21 cellular contexts compared by ENCODE assay signal in the genomic region with DNA sequence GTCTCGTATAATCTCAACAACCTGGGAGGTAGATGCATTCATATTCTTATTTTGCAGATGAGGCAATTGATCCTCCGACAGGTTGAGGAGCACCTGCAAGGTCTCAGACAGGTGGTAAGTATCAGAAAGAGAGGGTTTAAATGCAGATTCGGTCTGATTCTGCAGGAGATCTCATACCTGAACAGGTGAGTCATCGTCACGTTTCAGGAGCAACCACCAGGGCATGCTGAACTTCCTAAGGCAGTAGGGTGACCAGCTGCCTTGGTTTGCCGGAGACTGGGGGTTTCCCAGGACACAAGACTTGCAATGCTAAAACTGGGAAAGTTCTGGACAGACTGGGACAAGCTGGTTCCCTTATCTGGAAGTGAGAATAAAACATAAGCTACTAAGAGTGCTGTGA.
"Had no signal": no experiment of that assay in that cellular context is flagged by ENCODE, and none has a peak within 500 bp of the region (broad histone marks: within the 10 kb centered on the region; RNA-seq: fewer than 3 reads in every experiment).

No MANE protein-coding gene starts in this region.

- H3K4me1 Mint-ChIP-seq: activated CD4-positive, alpha-beta T cell treated with anti-CD3 and anti-CD28 coated beads for 36 hours; activated naive CD8-positive, alpha-beta T cell treated with anti-CD3 and anti-CD28 coated beads for 36 hours; naive thymus-derived CD8-positive, alpha-beta T cell; stimulated activated memory B cell treated with anti-CD40 and anti-IgM and Interleukin-4, amounts not matched to agents 10 μg/mL and 1 μg/mL and 100 μg/mL, for 72 hours; T-cell had no signal

- H3K4me1 ChIP-seq: esophagus muscularis mucosa, psoas muscle, right lobe of liver, spleen had no signal

- H3K4me3 Mint-ChIP-seq: activated CD4-positive, alpha-beta T cell treated with anti-CD3 and anti-CD28 coated beads for 36 hours; activated CD8-positive, alpha-beta T cell treated with anti-CD3 and anti-CD28 coated beads for 36 hours; activated naive CD8-positive, alpha-beta T cell treated with anti-CD3 and anti-CD28 coated beads for 36 hours; activated T-cell treated with anti-CD3 and anti-CD28 coated beads, Interleukin-2, amount 50 U/mL, for 72 hours; naive thymus-derived CD8-positive, alpha-beta T cell; stimulated activated memory B cell treated with anti-CD40 and anti-IgM and Interleukin-4, amounts not matched to agents 10 μg/mL and 1 μg/mL and 100 μg/mL, for 72 hours; T-cell; type B pancreatic cell had no signal

- DNase-seq: activated CD4-positive, alpha-beta T cell treated with anti-CD3 and anti-CD28 coated beads for 36 hours; activated CD8-positive, alpha-beta memory T cell treated with anti-CD3 and anti-CD28 coated beads, Interleukin-2, amount 50 U/mL, for 4 hours; activated CD8-positive, alpha-beta T cell treated with anti-CD3 and anti-CD28 coated beads for 36 hours; activated gamma-delta T cell treated with Interleukin-2 at 50 U/mL for 16 hours; activated naive CD8-positive, alpha-beta T cell treated with anti-CD3 and anti-CD28 coated beads for 36 hours; activated T-cell treated with anti-CD3 and anti-CD28 coated beads, Interleukin-2, amount 50 U/mL, for 72 hours; brain microvascular endothelial cell; dermis blood vessel endothelial cell; left colon; naive thymus-derived CD8-positive, alpha-beta T cell; nucleus accumbens; psoas muscle; right lobe of liver; spleen; stimulated activated CD4-positive, alpha-beta T cell treated with anti-CD3 and anti-CD28 coated beads, Interleukin-1b, Interleukin-23, amount 100 ng/mL, for 48 hours; T-cell had no signal

- H3K27ac ChIP-seq: brain microvascular endothelial cell, esophagus muscularis mucosa, psoas muscle, right lobe of liver, spleen, VCaP had no signal

- H3K27me3 ChIP-seq: brain microvascular endothelial cell, esophagus muscularis mucosa, right lobe of liver had no signal

- H3K36me3 ChIP-seq: brain microvascular endothelial cell, esophagus muscularis mucosa, right lobe of liver, spleen had no signal

- H3K4me3 ChIP-seq: esophagus muscularis mucosa, lung, psoas muscle, right lobe of liver, spleen had no signal

- H3K9me3 ChIP-seq: esophagus muscularis mucosa, psoas muscle, right lobe of liver, spleen had no signal

- ATAC-seq: activated CD4-positive, alpha-beta T cell treated with anti-CD3 and anti-CD28 coated beads for 36 hours; activated CD8-positive, alpha-beta T cell treated with anti-CD3 and anti-CD28 coated beads for 36 hours; activated T-cell treated with anti-CD3 and anti-CD28 coated beads, Interleukin-2, amount 50 U/mL, for 72 hours; left colon; naive thymus-derived CD8-positive, alpha-beta T cell; psoas muscle; right lobe of liver; stimulated activated memory B cell treated with anti-CD40 and anti-IgM and Interleukin-4, amounts not matched to agents 10 μg/mL and 1 μg/mL and 100 μg/mL, for 72 hours; T-cell had no signal

- H3K36me3 Mint-ChIP-seq: activated naive CD8-positive, alpha-beta T cell treated with anti-CD3 and anti-CD28 coated beads for 36 hours; naive thymus-derived CD8-positive, alpha-beta T cell; stimulated activated memory B cell treated with anti-CD40 and anti-IgM and Interleukin-4, amounts not matched to agents 10 μg/mL and 1 μg/mL and 100 μg/mL, for 72 hours; T-cell; type B pancreatic cell had no signal

- H3K9me3 Mint-ChIP-seq: activated CD8-positive, alpha-beta T cell treated with anti-CD3 and anti-CD28 coated beads for 36 hours; activated naive CD8-positive, alpha-beta T cell treated with anti-CD3 and anti-CD28 coated beads for 36 hours; naive thymus-derived CD8-positive, alpha-beta T cell; T-cell; type B pancreatic cell had no signal

- H3K27me3 Mint-ChIP-seq: stimulated activated memory B cell treated with anti-CD40 and anti-IgM and Interleukin-4, amounts not matched to agents 10 μg/mL and 1 μg/mL and 100 μg/mL, for 72 hours had no signal

- H3K27ac Mint-ChIP-seq: activated CD4-positive, alpha-beta T cell treated with anti-CD3 and anti-CD28 coated beads for 36 hours; activated CD8-positive, alpha-beta T cell treated with anti-CD3 and anti-CD28 coated beads for 36 hours; activated naive CD8-positive, alpha-beta T cell treated with anti-CD3 and anti-CD28 coated beads for 36 hours; activated T-cell treated with anti-CD3 and anti-CD28 coated beads, Interleukin-2, amount 50 U/mL, for 72 hours; naive thymus-derived CD8-positive, alpha-beta T cell; stimulated activated memory B cell treated with anti-CD40 and anti-IgM and Interleukin-4, amounts not matched to agents 10 μg/mL and 1 μg/mL and 100 μg/mL, for 72 hours; type B pancreatic cell had no signal
